1 cellular context compared by ENCODE assay signal in genomic region chr19:46373573-46374359, GRCh38.
TF ChIP-seq lines count a peak whose summit lies in the region.

No MANE protein-coding gene starts in this region.

TF ChIP-seq in endothelial cell of umbilical vein, 7 proteins besides CTCF, POLR2A, EP300 and RAD21 (continued from another document):
- TF ChIP-seq JUN (IDR thresholded peaks at IDR 0.05; ENCODE audit: borderline replicate concordance, insufficient read depth, insufficient read length, low read depth), result no peak
